ENCODE assay signal across 37 cellular contexts in the genomic region with DNA sequence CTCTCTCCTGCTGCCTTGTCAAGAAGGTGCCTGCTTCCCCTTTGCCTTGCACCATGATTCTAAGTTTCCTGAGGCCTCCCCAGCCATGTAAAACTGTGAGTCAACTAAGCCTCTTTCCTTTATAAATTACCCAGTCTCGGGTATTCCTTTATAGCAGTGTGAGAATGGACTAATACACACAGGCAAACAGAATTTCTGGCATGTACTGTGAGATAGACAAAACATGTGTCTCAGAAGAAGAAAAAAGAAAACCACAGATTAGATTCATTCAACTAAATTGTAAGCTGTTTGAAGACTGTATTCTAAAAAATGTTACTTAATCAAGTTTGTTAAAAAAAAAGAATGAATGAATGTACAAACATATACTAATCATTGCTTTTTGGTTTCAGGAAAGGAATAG. TPM values are rescaled to one million over a fixed set of nuclear protein-coding genes. Genes with fewer than 3 reads are reported as not detected.
"Had no signal": no experiment of that assay in that cellular context is flagged by ENCODE, and none has a peak within 500 bp of the region (broad histone marks: within the 10 kb centered on the region; RNA-seq: fewer than 3 reads in every experiment).

No MANE protein-coding gene starts in this region.

- H3K27ac ChIP-seq: foreskin keratinocyte, heart right ventricle, left lung, neutrophil, pancreas, right lobe of liver, stomach, thyroid gland, vagina had no signal

- FAIRE-seq: islet of Langerhans, pancreas had no signal

- H3K27me3 ChIP-seq: left lung, neutrophil, pancreas, right lobe of liver, stomach, thyroid gland, vagina had no signal

- H3K4me3 ChIP-seq: heart right ventricle, left lung, mucosa of descending colon, pancreas, right lobe of liver, stomach, thyroid gland, vagina had no signal

- H3K9me3 ChIP-seq: heart right ventricle, left lung, mucosa of descending colon, neutrophil, pancreas, right lobe of liver, stomach, thyroid gland, vagina had no signal

- H3K4me1 ChIP-seq: foreskin keratinocyte, heart right ventricle, left lung, pancreas, stomach, thyroid gland had no signal

- H3K36me3 ChIP-seq: heart right ventricle, left lung, neutrophil, pancreas, right lobe of liver, stomach, thyroid gland, vagina had no signal

- ATAC-seq: foreskin keratinocyte; heart right ventricle; left cardiac atrium; left lung; mucosa of descending colon; natural killer cell treated with Interleukin-12 subunit alpha and Interleukin-12 subunit beta and Interleukin-15 and Interleukin-18, amount 100 ng/mL, for 72 hours; pancreas; right lobe of liver; stimulated activated effector memory CD8-positive, alpha-beta T cell treated with anti-CD3 and anti-CD28 coated beads, Interleukin-12 subunit alpha, Interleukin-12 subunit beta, amount 100 ng/mL, for 72 hours had no signal

- DNase-seq: cortex of kidney; glutamatergic neuron; heart right ventricle; hippocampal formation; left cardiac atrium; left lung; mesenchymal stem cell; mucosa of descending colon; naive B cell; pancreas; retina; right lobe of liver; stimulated activated CD4-positive, alpha-beta T cell treated with anti-CD3 and anti-CD28 coated beads, Interleukin-2, amount 100 ng/mL, for 24 hours; stimulated activated CD4-positive, alpha-beta T cell treated with anti-CD3 and anti-CD28 coated beads, Interleukin-4, amount 100 ng/mL, for 24 hours; stimulated activated naive CD4-positive, alpha-beta T cell treated with Interleukin-2 at 50 U/mL for 16 hours; stomach; thyroid gland; trophoblast cell had no signal

RNA-seq across cellular contexts. Expression of gene MMP20, which starts 1.6 kb away (rescaled TPM):
- total RNA-seq: dermis microvascular lymphatic vessel endothelial cell; foreskin keratinocyte; heart right ventricle; kidney epithelial cell; left cardiac atrium; left lung; lower leg skin; lung microvascular endothelial cell; mesothelial cell of epicardium; mucosa of descending colon; natural killer cell treated with Interleukin-12 subunit alpha and Interleukin-12 subunit beta and Interleukin-15 and Interleukin-18, amount 100 ng/mL, for 72 hours; neural crest cell; omental fat pad; pancreas; posterior vena cava; pulmonary artery endothelial cell; right lobe of liver; stomach; subcutaneous adipose tissue; temporal lobe; thyroid gland; ureter; vagina had no signal
- polyA plus RNA-seq: esophagus, foreskin keratinocyte, heart right ventricle, pancreas, stomach had no signal
